8 cellular contexts compared by ENCODE assay signal in genomic region chr9:6014668-6015270, GRCh38. TPM values are rescaled to one million over a fixed set of nuclear protein-coding genes. Genes with fewer than 3 reads are reported as not detected.
DNase-seq lines count a peak whose midpoint lies in the region; ATAC-seq and TF ChIP-seq lines count a peak whose summit lies in the region.

No MANE protein-coding gene starts in this region.

- intact Hi-C loops in left colon (cut with DNase I, micrococcal nuclease), result no loop called here

- peak overlapping the region; percentile 92 to 99 (median 96) for H3K4me3 Mint-ChIP-seq in CD8-positive, alpha-beta memory T cell
- peak overlapping the region; percentile 95 to 99 (median 97) for H3K4me3 Mint-ChIP-seq in brain

- no peak for TF ChIP-seq CTCF in brain (conservative IDR thresholded peaks at IDR 0.05)

- POLR2A ChIA-PET in CD8-positive, alpha-beta memory T cell (lab: Charles Lee), result interaction anchor here (0.7 to 1.6 kb wide), 8 partner anchors 8 to 743 kb away, joined by 3 to 10 read pairs (median 4); partner anchors contain the start of genes KDM4C and RIC1

- peaks cover 11 to 37% (median 33%) of the 10 kb centered on the region in 3 donors for H3K36me3 Mint-ChIP-seq in CD8-positive, alpha-beta memory T cell
- peaks cover 49% of the 10 kb centered on the region for H3K36me3 Mint-ChIP-seq in brain

- H3K9me3 ChIP-seq in CD8-positive, alpha-beta memory T cell (ENCODE audit: low read length), result no peaks in the 10 kb centered on the region

- H3K27me3 ChIP-seq in CD8-positive, alpha-beta memory T cell (ENCODE audit: insufficient read depth, low read length, poor library complexity, severe bottlenecking), result no peaks in the 10 kb centered on the region

- H3K4me1 Mint-ChIP-seq in CD8-positive, alpha-beta memory T cell, result peaks cover 25 to 54% (median 46%) of the 10 kb centered on the region in 3 donors
- H3K4me1 Mint-ChIP-seq in brain, result peaks cover 60% of the 10 kb centered on the region

- peak overlapping the region; percentile 65 for H3K4me3 ChIP-seq in CD8-positive, alpha-beta memory T cell (ENCODE audit: low read length)

- peaks cover 12% of the 10 kb centered on the region for H3K36me3 ChIP-seq in CD8-positive, alpha-beta memory T cell (ENCODE audit: insufficient read depth, low read length)

- H3K4me1 ChIP-seq in CD8-positive, alpha-beta memory T cell (ENCODE audit: insufficient read depth, low read length), result peaks cover 14% of the 10 kb centered on the region

- peaks cover 0 to 2% of the 10 kb centered on the region in 2 donors for H3K27me3 Mint-ChIP-seq in CD8-positive, alpha-beta memory T cell
- peaks cover 14% of the 10 kb centered on the region for H3K27me3 Mint-ChIP-seq in brain

- CTCF ChIA-PET in CD8-positive, alpha-beta memory T cell (lab: Charles Lee), result interaction anchor here (0.9 to 1.3 kb wide), 3 partner anchors 9 to 386 kb away, joined by 3 to 5 read pairs (median 4); partner anchors contain the start of gene RIC1

- H3K9me3 Mint-ChIP-seq in CD8-positive, alpha-beta memory T cell, result peaks cover 0 to 12% (median 6%) of the 10 kb centered on the region in 5 donors
- no peaks in the 10 kb centered on the region for H3K9me3 Mint-ChIP-seq in brain

- no peak for DNase-seq in CD8-positive, alpha-beta memory T cell
- DNase-seq in M059J (ENCODE audit: low read depth) (peak; percentile 92), left colon (no peak), NCI-H2107 (lab: John Stamatoyannopoulos, UW) (no peak), cerebellar cortex (ENCODE audit: low spot score) (no peak)

- peak; percentile 50 for ATAC-seq in left colon
- ATAC-seq in HG03045 (IDR thresholded peaks at IDR 0.05; ENCODE audit: unreplicated experiment), result no peak

- H3K27ac ChIP-seq in CD8-positive, alpha-beta memory T cell (ENCODE audit: low read depth, low read length), result peak overlapping the region; percentile 86
- peak overlapping the region; percentile 82 for H3K27ac ChIP-seq in temporal lobe (ENCODE audit: low read depth, low read length)

- H3K27ac Mint-ChIP-seq in CD8-positive, alpha-beta memory T cell, result peak overlapping the region; percentile 97 to 99 (median 98)
- H3K27ac Mint-ChIP-seq in brain, result peak overlapping the region; percentile 96 to 99 (median 98)

RNA-seq across cellular contexts. Expression of gene RANBP6, which starts 0.7 kb away (rescaled TPM):
- 10 to 100 TPM; 19.7 to 21.0 TPM for total RNA-seq in CD8-positive, alpha-beta memory T cell
- 17.5 TPM for polyA plus RNA-seq in CD8-positive, alpha-beta memory T cell
- total RNA-seq in M059J (2014; rRNA removed; shearing (Covaris generic)), result 33.1 and 39.2 TPM in 2 replicates
- polyA plus RNA-seq in brain (ENCODE audit: insufficient read depth, low read depth, low replicate concordance), result 9.8 TPM
- total RNA-seq in left colon, result 1 to 10 TPM; 7.1 to 9.5 TPM
- 50.2 TPM for total RNA-seq in temporal lobe
